In genomic region chr10:15516284-15516956, GRCh38 we compare ENCODE assay signal across 18 cellular contexts.
DNase-seq lines count a peak whose midpoint lies in the region; ATAC-seq lines count a peak whose summit lies in the region.
"Had no signal": no experiment of that assay in that cellular context is flagged by ENCODE, and none has a peak within 500 bp of the region (broad histone marks: within the 10 kb centered on the region; RNA-seq: fewer than 3 reads in every experiment).

No MANE protein-coding gene starts in this region.

- peaks cover 0 to 4% of the 10 kb centered on the region in 2 donors for H3K9me3 Mint-ChIP-seq in activated T-cell treated with anti-CD3 and anti-CD28 coated beads, Interleukin-2, amount 50 U/mL, for 72 hours
- no peaks in the 10 kb centered on the region for H3K9me3 Mint-ChIP-seq in activated T-cell treated with anti-CD3 and anti-CD28 coated beads, Interleukin-2, amount 50 U/mL, for 24 hours
- no peaks in the 10 kb centered on the region for H3K9me3 Mint-ChIP-seq in activated T-helper 2 cell treated with anti-CD3 and anti-CD28 coated beads, Interferon-gamma antibody, Interleukin-2, Interleukin-4, amounts not matched to agents 10 μg/mL and 5 μg/mL and 100 μg/mL, durations not matched to agents 14 hours and 24 hours and 36 hours
- H3K9me3 Mint-ChIP-seq in stimulated activated effector memory CD8-positive, alpha-beta T cell treated with anti-CD3 and anti-CD28 coated beads, Interleukin-12 subunit alpha, Interleukin-12 subunit beta, amount 100 ng/mL, for 72 hours = no peaks in the 10 kb centered on the region
- H3K9me3 Mint-ChIP-seq: GM23338, H9 had no signal

- H3K27me3 Mint-ChIP-seq in activated T-cell treated with anti-CD3 and anti-CD28 coated beads, Interleukin-2, amount 50 U/mL, for 72 hours (ENCODE audit: low read depth) = peaks cover 28% of the 10 kb centered on the region
- H3K27me3 Mint-ChIP-seq in activated T-cell treated with anti-CD3 and anti-CD28 coated beads, Interleukin-2, amount 50 U/mL, for 24 hours = peaks cover 27% of the 10 kb centered on the region
- H3K27me3 Mint-ChIP-seq in activated T-helper 2 cell treated with anti-CD3 and anti-CD28 coated beads, Interferon-gamma antibody, Interleukin-2, Interleukin-4, amounts not matched to agents 10 μg/mL and 5 μg/mL and 100 μg/mL, durations not matched to agents 14 hours and 24 hours and 36 hours (ENCODE audit: low read depth) = peaks cover 10% of the 10 kb centered on the region

- no peaks in the 10 kb centered on the region for H3K4me1 Mint-ChIP-seq in activated T-cell treated with anti-CD3 and anti-CD28 coated beads, Interleukin-2, amount 50 U/mL, for 72 hours (ENCODE audit: low read depth)
- H3K4me1 Mint-ChIP-seq in activated T-cell treated with anti-CD3 and anti-CD28 coated beads, Interleukin-2, amount 50 U/mL, for 24 hours (ENCODE audit: low read depth) = no peaks in the 10 kb centered on the region
- peaks cover 14% of the 10 kb centered on the region for H3K4me1 Mint-ChIP-seq in activated T-helper 2 cell treated with anti-CD3 and anti-CD28 coated beads, Interferon-gamma antibody, Interleukin-2, Interleukin-4, amounts not matched to agents 10 μg/mL and 5 μg/mL and 100 μg/mL, durations not matched to agents 14 hours and 24 hours and 36 hours (ENCODE audit: low read depth)
- H3K4me1 Mint-ChIP-seq in stimulated activated effector memory CD8-positive, alpha-beta T cell treated with anti-CD3 and anti-CD28 coated beads, Interleukin-12 subunit alpha, Interleukin-12 subunit beta, amount 100 ng/mL, for 72 hours = no peaks in the 10 kb centered on the region
- H3K4me1 Mint-ChIP-seq: CD4-positive, alpha-beta memory T cell; GM23338; H9 had no signal

- H3K36me3 Mint-ChIP-seq in activated T-cell treated with anti-CD3 and anti-CD28 coated beads, Interleukin-2, amount 50 U/mL, for 72 hours (ENCODE audit: insufficient read depth in 2 of 2) = no peaks in the 10 kb centered on the region
- no peaks in the 10 kb centered on the region for H3K36me3 Mint-ChIP-seq in activated T-cell treated with anti-CD3 and anti-CD28 coated beads, Interleukin-2, amount 50 U/mL, for 24 hours (ENCODE audit: low read depth)
- no peaks in the 10 kb centered on the region for H3K36me3 Mint-ChIP-seq in activated T-helper 2 cell treated with anti-CD3 and anti-CD28 coated beads, Interferon-gamma antibody, Interleukin-2, Interleukin-4, amounts not matched to agents 10 μg/mL and 5 μg/mL and 100 μg/mL, durations not matched to agents 14 hours and 24 hours and 36 hours (ENCODE audit: low read depth)
- no peaks in the 10 kb centered on the region for H3K36me3 Mint-ChIP-seq in stimulated activated effector memory CD8-positive, alpha-beta T cell treated with anti-CD3 and anti-CD28 coated beads, Interleukin-12 subunit alpha, Interleukin-12 subunit beta, amount 100 ng/mL, for 72 hours
- H3K36me3 Mint-ChIP-seq: CD4-positive, alpha-beta memory T cell had no signal

- intact Hi-C loops in activated T-helper 2 cell treated with anti-CD3 and anti-CD28 coated beads, Interferon-gamma antibody, Interleukin-2, Interleukin-4, amounts not matched to agents 10 μg/mL and 5 μg/mL and 100 μg/mL, durations not matched to agents 14 hours and 24 hours and 36 hours (cut with micrococcal nuclease) = loop anchor here (1.0 kb wide), 1 partner anchor 12 kb away; no protein-coding TSS in a partner anchor

- DNase-seq in activated T-cell treated with anti-CD3 and anti-CD28 coated beads, Interleukin-2, amount 50 U/mL, for 72 hours = no peak
- DNase-seq in activated T-cell treated with anti-CD3 and anti-CD28 coated beads, Interleukin-2, amount 50 U/mL, for 24 hours = no peak
- no peak for DNase-seq in activated T-helper 2 cell treated with anti-CD3 and anti-CD28 coated beads, Interferon-gamma antibody, Interleukin-2, Interleukin-4, amounts not matched to agents 10 μg/mL and 5 μg/mL and 100 μg/mL, durations not matched to agents 14 hours and 24 hours and 36 hours (ENCODE audit: low spot score)
- no peak for DNase-seq in stimulated activated effector memory CD8-positive, alpha-beta T cell treated with anti-CD3 and anti-CD28 coated beads, Interleukin-12 subunit alpha, Interleukin-12 subunit beta, amount 100 ng/mL, for 72 hours (ENCODE audit: low spot score in 2 of 2)
- no peak for DNase-seq in inferior parietal cortex (ENCODE audit: extremely low spot score)
- DNase-seq: 8988T; C1 segment of cervical spinal cord; Calu3; CD4-positive, alpha-beta memory T cell; COR-L47; DMS53; DMS79 treated with DMSO at 0.1 percent for 48 hours; GF-D8; H9 had no signal

- no peak overlapping the region for H3K4me3 Mint-ChIP-seq in activated T-cell treated with anti-CD3 and anti-CD28 coated beads, Interleukin-2, amount 50 U/mL, for 72 hours
- no peak overlapping the region for H3K4me3 Mint-ChIP-seq in activated T-cell treated with anti-CD3 and anti-CD28 coated beads, Interleukin-2, amount 50 U/mL, for 24 hours
- no peak overlapping the region for H3K4me3 Mint-ChIP-seq in activated T-helper 2 cell treated with anti-CD3 and anti-CD28 coated beads, Interferon-gamma antibody, Interleukin-2, Interleukin-4, amounts not matched to agents 10 μg/mL and 5 μg/mL and 100 μg/mL, durations not matched to agents 14 hours and 24 hours and 36 hours (ENCODE audit: low read depth)
- no peak overlapping the region for H3K4me3 Mint-ChIP-seq in stimulated activated effector memory CD8-positive, alpha-beta T cell treated with anti-CD3 and anti-CD28 coated beads, Interleukin-12 subunit alpha, Interleukin-12 subunit beta, amount 100 ng/mL, for 72 hours
- H3K4me3 Mint-ChIP-seq: CD4-positive, alpha-beta memory T cell; GM23338; H9 had no signal

- no peak overlapping the region for H3K27ac Mint-ChIP-seq in activated T-cell treated with anti-CD3 and anti-CD28 coated beads, Interleukin-2, amount 50 U/mL, for 72 hours
- no peak overlapping the region for H3K27ac Mint-ChIP-seq in activated T-cell treated with anti-CD3 and anti-CD28 coated beads, Interleukin-2, amount 50 U/mL, for 24 hours
- peak overlapping the region; percentile 18 for H3K27ac Mint-ChIP-seq in activated T-helper 2 cell treated with anti-CD3 and anti-CD28 coated beads, Interferon-gamma antibody, Interleukin-2, Interleukin-4, amounts not matched to agents 10 μg/mL and 5 μg/mL and 100 μg/mL, durations not matched to agents 14 hours and 24 hours and 36 hours
- H3K27ac Mint-ChIP-seq in stimulated activated effector memory CD8-positive, alpha-beta T cell treated with anti-CD3 and anti-CD28 coated beads, Interleukin-12 subunit alpha, Interleukin-12 subunit beta, amount 100 ng/mL, for 72 hours = no peak overlapping the region
- H3K27ac Mint-ChIP-seq: CD4-positive, alpha-beta memory T cell; GM23338; H9 had no signal

- peak; percentile 49 to 69 for ATAC-seq in activated T-cell treated with anti-CD3 and anti-CD28 coated beads, Interleukin-2, amount 50 U/mL, for 72 hours (replicated peaks in 1 of 2)
- ATAC-seq in HG02870 (IDR thresholded peaks at IDR 0.05; ENCODE audit: unreplicated experiment) (peak; percentile 50), HG03442 (IDR thresholded peaks at IDR 0.05; ENCODE audit: unreplicated experiment) (no peak)
- ATAC-seq in stimulated activated effector memory CD8-positive, alpha-beta T cell treated with anti-CD3 and anti-CD28 coated beads, Interleukin-12 subunit alpha, Interleukin-12 subunit beta, amount 100 ng/mL, for 72 hours = peak; percentile 36
- ATAC-seq: GM23338, HCT116 had no signal
